ENCODE assay signal across 9 cellular contexts in genomic region chr12:116143883-116144266, GRCh38.
A peak's percentile ranks its signal among the peaks of the same experiment; 100 is the strongest.
DNase-seq lines count a peak whose midpoint lies in the region; ATAC-seq, FAIRE-seq and TF ChIP-seq lines count a peak whose summit lies in the region.
"Had no signal": no experiment of that assay in that cellular context is flagged by ENCODE, and none has a peak within 500 bp of the region (broad histone marks: within the 10 kb centered on the region; RNA-seq: fewer than 3 reads in every experiment).

No MANE protein-coding gene starts in this region.

- POLR2A ChIA-PET in A673 (lab: Charles Lee; ENCODE audit: low non-redundant PET), result interaction anchor here (0.7 kb wide), 1 partner anchor 16 kb away, joined by 9 read pairs; no protein-coding TSS in a partner anchor

- no TSS peak for BruUV-seq in A673 (replicated peaks; lab: Mats Ljungman, UMichigan)

- CTCF ChIA-PET in A673 (lab: Charles Lee), result interaction anchor here (0.7 kb wide), 1 partner anchor 46 kb away, joined by 5 read pairs; no protein-coding TSS in a partner anchor

- FAIRE-seq in astrocyte (lab: Jason Lieb, UNC), result no peak

- H3K4me1 ChIP-seq in A673 (ENCODE audit: insufficient read depth, low read length, poor library complexity, severe bottlenecking), result peaks cover 53% of the 10 kb centered on the region
- H3K4me1 ChIP-seq in GM23338 (ENCODE audit: insufficient read depth), result peaks cover 17% of the 10 kb centered on the region
- H3K4me1 ChIP-seq in astrocyte (ENCODE audit: insufficient read depth, low read length), result peaks cover 36% of the 10 kb centered on the region
- peaks cover 7% of the 10 kb centered on the region for H3K4me1 ChIP-seq in effector memory CD4-positive, alpha-beta T cell (ENCODE audit: control insufficient read depth, insufficient read depth, low read length, poor library complexity, severe bottlenecking)

- H3K4me3 Mint-ChIP-seq in GM23338 (no peak overlapping the region), astrocyte (ENCODE audit: unreplicated experiment) (peak overlapping the region; percentile 55), memory B cell (peak overlapping the region; percentile 34)

- TF ChIP-seq CTCF in A673 (conservative IDR thresholded peaks at IDR 0.05; ENCODE audit: low read depth, low read length) (no peak), GM23338 (conservative IDR thresholded peaks at IDR 0.05; ENCODE audit: low read depth in 2 of 2) (no peak), astrocyte (IDR thresholded peaks at IDR 0.05; ENCODE audit: insufficient read depth, low read depth, low read length) (no peak)

- H3K27me3 ChIP-seq in A673 (replicated peaks; ENCODE audit: insufficient read depth, low read depth, low read length, poor library complexity) (no peaks in the 10 kb centered on the region), GM23338 (ENCODE audit: insufficient read depth) (no peaks in the 10 kb centered on the region), astrocyte (ENCODE audit: insufficient read depth, low read length) (no peaks in the 10 kb centered on the region)
- no peaks in the 10 kb centered on the region for H3K27me3 ChIP-seq in effector memory CD4-positive, alpha-beta T cell (replicated peaks; ENCODE audit: control insufficient read depth, insufficient read depth, low read length, poor library complexity, severe bottlenecking)

- no peaks in the 10 kb centered on the region for H3F3A ChIP-seq in GM23338 (replicated peaks; ENCODE audit: low read depth)

- H3K4me2 ChIP-seq in GM23338 (no peak overlapping the region), astrocyte (ENCODE audit: low read length) (peak overlapping the region; percentile 80)

- H3K36me3 ChIP-seq in A673 (ENCODE audit: insufficient read depth, low read length, poor library complexity, severe bottlenecking) (no peaks in the 10 kb centered on the region), GM23338 (ENCODE audit: insufficient read depth) (no peaks in the 10 kb centered on the region), astrocyte (ENCODE audit: insufficient read depth, low read length) (no peaks in the 10 kb centered on the region)
- no peaks in the 10 kb centered on the region for H3K36me3 ChIP-seq in effector memory CD4-positive, alpha-beta T cell (ENCODE audit: control insufficient read depth, insufficient read depth, low read length)

- H3K9me3 ChIP-seq in A673 (ENCODE audit: low read depth, low read length, poor library complexity, severe bottlenecking) (no peaks in the 10 kb centered on the region), astrocyte (ENCODE audit: insufficient read depth, low read depth, low read length) (no peaks in the 10 kb centered on the region)
- H3K9me3 ChIP-seq in effector memory CD4-positive, alpha-beta T cell (ENCODE audit: control insufficient read depth, low read length), result no peaks in the 10 kb centered on the region

- H3K79me2 ChIP-seq in GM23338 (replicated peaks; ENCODE audit: insufficient read depth) (peaks cover 86% of the 10 kb centered on the region), astrocyte (ENCODE audit: insufficient read depth, low read length) (peaks cover 92% of the 10 kb centered on the region)

- H3K9ac ChIP-seq in astrocyte (ENCODE audit: low read length), result peak overlapping the region; percentile 55

- H4K20me1 ChIP-seq in GM23338 (replicated peaks; ENCODE audit: insufficient read depth) (no peaks in the 10 kb centered on the region; the same call in none of the 2 replicates), astrocyte (ENCODE audit: insufficient read depth, low read length) (peaks cover 84% of the 10 kb centered on the region)

- H2AFZ ChIP-seq in GM23338 (no peak overlapping the region), astrocyte (ENCODE audit: low read depth, low read length) (no peak overlapping the region)

- peak; percentile 48 for DNase-seq in A673 (ENCODE audit: low spot score)
- peak; percentile 41 for DNase-seq in GM23338 (ENCODE audit: low spot score)
- DNase-seq in astrocyte (ENCODE audit: low read depth), result peak; percentile 84
- DNase-seq in memory B cell (ENCODE audit: low spot score in 2 of 2), result no peak
- no peak for DNase-seq in stimulated activated naive CD4-positive, alpha-beta T cell (lab: John Stamatoyannopoulos, UW)
- no peak for DNase-seq in HK-2 (ENCODE audit: unreplicated experiment)
- no peak for DNase-seq in effector memory CD4-positive, alpha-beta T cell
- DNase-seq: activated CD4-positive, alpha-beta T cell treated with anti-CD3 and anti-CD28 coated beads for 1 hour had no signal

- H3K27ac ChIP-seq in A673 (ENCODE audit: low read depth, low read length, poor library complexity, severe bottlenecking), result peak overlapping the region; percentile 84
- peak overlapping the region; percentile 36; the same call in 1 of the 2 replicates for H3K27ac ChIP-seq in GM23338 (ENCODE audit: low read depth)
- peak overlapping the region; percentile 74 for H3K27ac ChIP-seq in astrocyte (ENCODE audit: low read depth, low read length)
- H3K27ac ChIP-seq in effector memory CD4-positive, alpha-beta T cell (ENCODE audit: insufficient read depth, low read length, poor library complexity, severe bottlenecking), result no peak overlapping the region

- H3K9me3 Mint-ChIP-seq in GM23338, result no peaks in the 10 kb centered on the region
- no peaks in the 10 kb centered on the region for H3K9me3 Mint-ChIP-seq in astrocyte (ENCODE audit: unreplicated experiment)
- H3K9me3 Mint-ChIP-seq in memory B cell, result no peaks in the 10 kb centered on the region

- peak overlapping the region; percentile 74 for H3K27ac Mint-ChIP-seq in GM23338
- peak overlapping the region; percentile 79 for H3K27ac Mint-ChIP-seq in astrocyte (ENCODE audit: unreplicated experiment)
- peak overlapping the region; percentile 75 for H3K27ac Mint-ChIP-seq in memory B cell

- H3K36me3 Mint-ChIP-seq in GM23338 (ENCODE audit: low read depth), result no peaks in the 10 kb centered on the region
- H3K36me3 Mint-ChIP-seq in astrocyte (ENCODE audit: low read depth, unreplicated experiment), result peaks cover 6% of the 10 kb centered on the region
- H3K36me3 Mint-ChIP-seq in memory B cell, result no peaks in the 10 kb centered on the region

- H3K27me3 Mint-ChIP-seq in GM23338 (ENCODE audit: insufficient read depth, low read depth, poor library complexity) (peaks cover 1% of the 10 kb centered on the region), astrocyte (ENCODE audit: low read depth, unreplicated experiment) (no peaks in the 10 kb centered on the region), memory B cell (no peaks in the 10 kb centered on the region)

- intact Hi-C loops in A673 (cut with micrococcal nuclease; ENCODE audit: unreplicated experiment), result loop anchor here (5.0 to 10.0 kb wide), 6 partner anchors 93 to 553 kb away; partner anchors contain the start of gene MED13L

- ATAC-seq in GM23338, result peak; percentile 76
- ATAC-seq in memory B cell (ENCODE audit: low read depth), result no peak
- no peak for ATAC-seq in HG02571 (IDR thresholded peaks at IDR 0.05; ENCODE audit: unreplicated experiment)

- H3K9me2 ChIP-seq in GM23338 (ENCODE audit: insufficient read depth), result no peaks in the 10 kb centered on the region

- H3K4me1 Mint-ChIP-seq in GM23338 (peaks cover 41% of the 10 kb centered on the region), astrocyte (ENCODE audit: low read depth, unreplicated experiment) (peaks cover 43% of the 10 kb centered on the region), memory B cell (peaks cover 40% of the 10 kb centered on the region)

- H3K4me3 ChIP-seq in A673 (ENCODE audit: low read depth, low read length, poor library complexity, severe bottlenecking) (peak overlapping the region; percentile 2), GM23338 (no peak overlapping the region), astrocyte (ENCODE audit: insufficient read depth, low read depth, low read length) (no peak overlapping the region)
- H3K4me3 ChIP-seq in effector memory CD4-positive, alpha-beta T cell (ENCODE audit: insufficient read depth, low read depth, low read length, poor library complexity, severe bottlenecking), result no peak overlapping the region

TF ChIP-seq in GM23338, 12 proteins besides CTCF, POLR2A, EP300 and RAD21 (continues in another document):
- TF ChIP-seq CREB1 (CRISPR knock-in tag; IDR thresholded peaks at IDR 0.05; ENCODE audit: low read depth), result no peak

Comparison
In these comparisons a context has a peak if more than half of its experiments do, and no peak if none do; other contexts are left out.
1. DNase-seq: peak in A673 (single experiment), GM23338 (single experiment) and astrocyte (single experiment); none in memory B cell (0 of 2), stimulated activated naive CD4-positive, alpha-beta T cell (0 of 6), HK-2 (single experiment) and effector memory CD4-positive, alpha-beta T cell (0 of 3).
2. Peak in every context shown above with its lines, with median percentiles within 50 percentile points of each other: H3K27ac Mint-ChIP-seq.